In genomic region chr3:10008588-10009344, GRCh38 we compare ENCODE assay signal across 8 cellular contexts. TPM values are rescaled to one million over a fixed set of nuclear protein-coding genes. Genes with fewer than 3 reads are reported as not detected.
DNase-seq lines count a peak whose midpoint lies in the region; ATAC-seq, FAIRE-seq and TF ChIP-seq lines count a peak whose summit lies in the region.

No MANE protein-coding gene starts in this region.

- H2AK9ac ChIP-seq in IMR-90 (replicated peaks; ENCODE audit: low read depth, low read length, poor library complexity), result no peak overlapping the region

- peaks cover 0 to 16% of the 10 kb centered on the region in 2 experiments; a peak in 3 of 4 replicates for H3K79me1 ChIP-seq in IMR-90 (ENCODE audit: low read depth in 1 of 2, low read length in 2 of 2)

- TF ChIP-seq POLR2A in IMR-90 (IDR thresholded peaks at IDR 0.05; ENCODE audit: low read depth, low read length) (no peak), prostate gland (IDR thresholded peaks at IDR 0.05) (peak; percentile 63)

- peak overlapping the region; percentile 93 for H3K4me2 ChIP-seq in IMR-90 (ENCODE audit: low read depth, low read length)

- peaks cover 7% of the 10 kb centered on the region for H3K27me3 Mint-ChIP-seq in CD8-positive, alpha-beta T cell (ENCODE audit: low read depth)

- peak overlapping the region; percentile 17; the same call in 1 of the 2 replicates for H2AK5ac ChIP-seq in IMR-90 (ENCODE audit: low read depth, low read length)

- H4K8ac ChIP-seq in IMR-90 (ENCODE audit: low read depth in 2 of 2, low read length in 2 of 2), result peak overlapping the region in 1 of 2 experiments; percentile 78; a peak in 2 of 4 replicates

- in situ Hi-C loops in IMR-90 (cut with MboI; ENCODE audit: low sequenced_read_pairs), result no loop called here

- BruUV-seq in IMR-90 (replicated peaks; lab: Mats Ljungman, UMichigan), result no TSS peak

- TF ChIP-seq RAD21 in IMR-90 (IDR thresholded peaks at IDR 0.05; ENCODE audit: low read length), result no peak

- H3K4ac ChIP-seq in IMR-90 (ENCODE audit: low read depth, low read length), result peak overlapping the region; percentile 33

- CTCF ChIA-PET in CD8-positive, alpha-beta T cell (lab: Charles Lee), result interaction anchor here (0.9 kb wide), 1 partner anchor 21 kb away, joined by 3 read pairs; no protein-coding TSS in a partner anchor
- CTCF ChIA-PET in IMR-90 (lab: Yijun Ruan, JAX), result no interaction called here

- TF ChIP-seq CTCF in CD8-positive, alpha-beta T cell (IDR thresholded peaks at IDR 0.05), result no peak
- TF ChIP-seq CTCF in IMR-90 (conservative IDR thresholded peaks at IDR 0.05; ENCODE audit: low read depth, low read length), result no peak
- TF ChIP-seq CTCF in right atrium auricular region (IDR thresholded peaks at IDR 0.05), result no peak
- no peak for TF ChIP-seq CTCF in prostate gland (IDR thresholded peaks at IDR 0.05)

- no peak overlapping the region for H3K18ac ChIP-seq in IMR-90 (ENCODE audit: low read depth, low read length)

- no peak overlapping the region; the same call in 1 of the 2 replicates for H3K14ac ChIP-seq in IMR-90 (replicated peaks; ENCODE audit: low read depth, low read length)

- no peaks in the 10 kb centered on the region for H3K9me3 ChIP-seq in CD8-positive, alpha-beta T cell (ENCODE audit: low read length)
- H3K9me3 ChIP-seq in IMR-90 (ENCODE audit: control insufficient read depth, insufficient read depth, low read length) (no peaks in the 10 kb centered on the region), right atrium auricular region (no peaks in the 10 kb centered on the region), prostate gland (no peaks in the 10 kb centered on the region)

- 23% methylated on average over 7 of the region's 23 CpGs; no CpG with 5 or more reads in 1 of the 2 experiments for WGBS in IMR-90 (ENCODE audit: extremely low coverage in 2 of 2, insufficient read length in 1 of 2), 2 experiments
- 7% methylated on average over 22 of the region's 23 CpGs for WGBS in prostate gland

- H3K4me1 Mint-ChIP-seq in CD8-positive, alpha-beta T cell (ENCODE audit: low read depth), result peaks cover 18% of the 10 kb centered on the region

- H3K36me3 Mint-ChIP-seq in CD8-positive, alpha-beta T cell, result no peaks in the 10 kb centered on the region

- H3K27me3 ChIP-seq in CD8-positive, alpha-beta T cell (ENCODE audit: insufficient read depth, low read length), result no peaks in the 10 kb centered on the region
- no peaks in the 10 kb centered on the region for H3K27me3 ChIP-seq in IMR-90 (ENCODE audit: control insufficient read depth, insufficient read depth, low read length)
- no peaks in the 10 kb centered on the region for H3K27me3 ChIP-seq in right atrium auricular region
- no peaks in the 10 kb centered on the region for H3K27me3 ChIP-seq in prostate gland (replicated peaks; ENCODE audit: insufficient read depth)

- H4K20me1 ChIP-seq in IMR-90 (ENCODE audit: insufficient read depth, low read length), result 0 out of 2 replicates have a peak, but pooled peaks cover 7% of the 10 kb centered on the region

- no peak overlapping the region for H3K56ac ChIP-seq in IMR-90 (ENCODE audit: extremely low read depth, insufficient read depth, low read length)

- H4K5ac ChIP-seq in IMR-90 (ENCODE audit: low read depth, low read length), result no peak overlapping the region

- no peaks in the 10 kb centered on the region for H3K36me3 ChIP-seq in CD8-positive, alpha-beta T cell (ENCODE audit: insufficient read depth, low read length)
- H3K36me3 ChIP-seq in IMR-90 (ENCODE audit: control insufficient read depth, insufficient read depth, low read length) (no peaks in the 10 kb centered on the region; the same call in 1 of the 2 replicates), right atrium auricular region (no peaks in the 10 kb centered on the region), prostate gland (no peaks in the 10 kb centered on the region)

- peak overlapping the region; percentile 57 for H3K4me3 ChIP-seq in CD8-positive, alpha-beta T cell (ENCODE audit: low read depth, low read length)
- H3K4me3 ChIP-seq in IMR-90 (ENCODE audit: insufficient read depth, low read depth, low read length) (peak overlapping the region; percentile 59), right atrium auricular region (peak overlapping the region; percentile 43 to 56), prostate gland (peak overlapping the region; percentile 26 to 48)

- H3K23ac ChIP-seq in IMR-90 (ENCODE audit: low read depth, low read length), result 0 out of 2 replicates have a peak overlapping the region, but pooled peaks have one; percentile 33

- peak overlapping the region; percentile 34 for H3K27ac ChIP-seq in CD8-positive, alpha-beta T cell (ENCODE audit: low read depth, low read length)
- H3K27ac ChIP-seq in IMR-90 (ENCODE audit: insufficient read depth, low read length) (peak overlapping the region; percentile 30), angular gyrus (ENCODE audit: low read depth, low read length) (peak overlapping the region; percentile 35), right atrium auricular region (peak overlapping the region; percentile 57 to 68), prostate gland (peak overlapping the region; percentile 63 to 74)

- POLR2A ChIA-PET in CD8-positive, alpha-beta T cell (lab: Charles Lee), result no interaction called here
- POLR2A ChIA-PET in IMR-90 (lab: Charles Lee; ENCODE audit: unreplicated experiment), result interaction anchor here (0.6 kb wide), 1 partner anchor 15 kb away, joined by 3 read pairs; no protein-coding TSS in a partner anchor

- intact Hi-C loops in CD8-positive, alpha-beta T cell (cut with DNase I, micrococcal nuclease), result loop anchor here (1.0 to 2.0 kb wide), 4 partner anchors 18 to 75 kb away; partner anchors contain the start of genes EMC3 (in 2 of the 2), CRELD1 (in 1 of the 2) and FANCD2 (in 1 of the 2)
- intact Hi-C loops in IMR-90 (cut with micrococcal nuclease), result no loop called here
- intact Hi-C loops in prostate gland (cut with DNase I), result no loop called here

- H2AFZ ChIP-seq in IMR-90 (replicated peaks; ENCODE audit: low read length, poor library complexity), result peak overlapping the region; percentile 58

- peaks cover 7% of the 10 kb centered on the region; the same call in 1 of the 2 replicates for H3K9me1 ChIP-seq in IMR-90 (ENCODE audit: insufficient read depth, low read length)

- dilution Hi-C loops in IMR-90 (cut with HindIII; ENCODE audit: low sequenced_read_pairs, unreplicated experiment), result no loop called here

- no peaks in the 10 kb centered on the region for H3K9me3 Mint-ChIP-seq in CD8-positive, alpha-beta T cell

- H2BK20ac ChIP-seq in IMR-90 (ENCODE audit: low read depth, low read length), result peak overlapping the region; percentile 42; the same call in 1 of the 2 replicates

- H3K9ac ChIP-seq in IMR-90 (ENCODE audit: low read depth, low read length), result peak overlapping the region; percentile 50

- H2BK5ac ChIP-seq in IMR-90 (ENCODE audit: low read depth, low read length, poor library complexity, severe bottlenecking), result no peak overlapping the region

- H4K91ac ChIP-seq in IMR-90 (ENCODE audit: insufficient read depth, low read depth, low read length), result 0 out of 2 replicates have a peak overlapping the region, but pooled peaks have one; percentile 34

- peak; percentile 57 to 79 (median 70) for DNase-seq in CD8-positive, alpha-beta T cell
- peak; percentile 68 for DNase-seq in IMR-90
- peak; percentile 67 to 83 (median 76) for DNase-seq in T-helper 2 cell
- DNase-seq in right atrium auricular region (ENCODE audit: low spot score), result peak; percentile 91
- DNase-seq in prostate gland (ENCODE audit: low spot score), result peak; percentile 87
- peak; percentile 24 for DNase-seq in urothelium cell line (ENCODE audit: low spot score)

- no peak for FAIRE-seq in urothelium cell line (lab: Jason Lieb, UNC)

- no peak overlapping the region for H2BK15ac ChIP-seq in IMR-90 (ENCODE audit: low read depth, low read length)

- H3K4me3 Mint-ChIP-seq in CD8-positive, alpha-beta T cell, result peak overlapping the region; percentile 78

- peak overlapping the region; percentile 34; the same call in 1 of the 2 replicates for H2BK120ac ChIP-seq in IMR-90 (ENCODE audit: low read depth, low read length)

- ATAC-seq in CD8-positive, alpha-beta T cell, result peak; percentile 91
- ATAC-seq in GM21381 (IDR thresholded peaks at IDR 0.05; ENCODE audit: unreplicated experiment), result peak; percentile 44
- peak; percentile 77 for ATAC-seq in IMR-90 (ENCODE audit: low read depth)

- peak overlapping the region; percentile 52 for H3K27ac Mint-ChIP-seq in CD8-positive, alpha-beta T cell

- H3K4me1 ChIP-seq in CD8-positive, alpha-beta T cell (ENCODE audit: insufficient read depth, low read length), result peaks cover 17% of the 10 kb centered on the region
- H3K4me1 ChIP-seq in IMR-90 (ENCODE audit: control insufficient read depth, insufficient read depth, low read length) (peaks cover 9% of the 10 kb centered on the region), right atrium auricular region (peaks cover 0 to 33% of the 10 kb centered on the region in 2 donors), prostate gland (replicated peaks) (peaks cover 4% of the 10 kb centered on the region)

RNA-seq across cellular contexts. Expression of gene FANCD2, which starts 17.5 kb away (rescaled TPM):
- total RNA-seq in CD8-positive, alpha-beta T cell, result 10 to 100 TPM; 15.8 to 17.7 TPM
- total RNA-seq in IMR-90 (2012; rRNA removed), result 18.9 and 19.7 TPM in 2 replicates
- polyA plus RNA-seq in IMR-90 (2012; rRNA removed), result 7.2 and 8.9 TPM in 2 replicates
- 2.2 and 4.7 TPM in 2 replicates for polyA plus RNA-seq in IMR-90 (2012; cell fraction: cytosol; rRNA removed)
- polyA plus RNA-seq in IMR-90 (2012; cell fraction: nucleus; rRNA removed; ENCODE audit: low replicate concordance), result 5.4 and 22.6 TPM in 2 replicates
- total RNA-seq in right atrium auricular region, result 1 to 10 TPM; 1.7 to 2.0 TPM
- 10 to 100 TPM in 1 of 2 donors, 1 to 10 TPM in 1; 7.6 to 13.2 TPM for total RNA-seq in prostate gland

RNA-seq across cellular contexts. Expression of gene EMC3, which starts 22.1 kb away (rescaled TPM):
- total RNA-seq in CD8-positive, alpha-beta T cell, result 10 to 100 TPM; 56.5 to 57.7 TPM
- total RNA-seq in IMR-90 (2012; rRNA removed) (78.9 and 152 TPM in 2 replicates), right atrium auricular region (100 to 1,000 TPM in 1 of 2 donors, 10 to 100 TPM in 1; 69.8 to 111 TPM), prostate gland (100 to 1,000 TPM in 1 of 2 donors, 10 to 100 TPM in 1; 69.9 to 102 TPM)
- 83.3 and 96.7 TPM in 2 replicates for polyA plus RNA-seq in IMR-90 (2012; rRNA removed)
- polyA plus RNA-seq in IMR-90 (2012; cell fraction: cytosol; rRNA removed), result 25.8 and 65.5 TPM in 2 replicates
- polyA plus RNA-seq in IMR-90 (2012; cell fraction: nucleus; rRNA removed; ENCODE audit: low replicate concordance), result 19.1 and 55.3 TPM in 2 replicates

RNA-seq across cellular contexts. Expression of gene PRRT3, which starts 56.6 kb away (rescaled TPM):
- 1 to 10 TPM; 6.4 to 6.9 TPM for total RNA-seq in CD8-positive, alpha-beta T cell
- total RNA-seq in IMR-90 (2012; rRNA removed), result 0.72 and 1.4 TPM in 2 replicates
- 4.1 and 4.2 TPM in 2 replicates for polyA plus RNA-seq in IMR-90 (2012; rRNA removed)
- polyA plus RNA-seq in IMR-90 (2012; cell fraction: cytosol; rRNA removed), result 3.0 and 4.8 TPM in 2 replicates
- 2.6 and 4.9 TPM in 2 replicates for polyA plus RNA-seq in IMR-90 (2012; cell fraction: nucleus; rRNA removed; ENCODE audit: low replicate concordance)
- total RNA-seq in right atrium auricular region, result 1 to 10 TPM; 1.4 to 1.9 TPM
- total RNA-seq in prostate gland, result 10 to 100 TPM in 1 of 2 donors, 1 to 10 TPM in 1; 8.9 to 10.1 TPM

Comparison
In these comparisons a context has a peak if more than half of its experiments do, and no peak if none do; other contexts are left out.
1. Peak in every context shown above with its lines: DNase-seq, ATAC-seq, H3K4me3 ChIP-seq and H3K27ac ChIP-seq.
2. DNase-seq: peak in every context shown above with its lines; median percentile 91 in right atrium auricular region; 87 in prostate gland; 76 in T-helper 2 cell; 70 in CD8-positive, alpha-beta T cell; 68 in IMR-90; 24 in urothelium cell line.
3. intact Hi-C loops: an anchor here in CD8-positive, alpha-beta T cell (1.0 to 2.0 kb wide); none called in IMR-90 and prostate gland.